Comparison of ENCODE assay signal across 3 cellular contexts in genomic region chr11:120143472-120143871, GRCh38. TPM values are rescaled to one million over a fixed set of nuclear protein-coding genes. Genes with fewer than 3 reads are reported as not detected.
"Had no signal": no experiment of that assay in that cellular context is flagged by ENCODE, and none has a peak within 500 bp of the region (broad histone marks: within the 10 kb centered on the region; RNA-seq: fewer than 3 reads in every experiment).

No MANE protein-coding gene starts in this region.

RNA-seq across cellular contexts. Expression of gene TRIM29, which starts 5.6 kb away (rescaled TPM):
- total RNA-seq: GM23248, H9 had no signal
- polyA plus RNA-seq: GM23338 had no signal
